Comparison of ENCODE assay signal across 15 cellular contexts in genomic region chr12:108017658-108018057, GRCh38.
DNase-seq lines count a peak whose midpoint lies in the region; ATAC-seq, FAIRE-seq and TF ChIP-seq lines count a peak whose summit lies in the region.
"Had no signal": no experiment of that assay in that cellular context is flagged by ENCODE, and none has a peak within 500 bp of the region (broad histone marks: within the 10 kb centered on the region; RNA-seq: fewer than 3 reads in every experiment).

No MANE protein-coding gene starts in this region.

- CTCF ChIA-PET in H1 (lab: Charles Lee; ENCODE audit: partially characterized antibody): interaction anchor here (0.9 to 2.8 kb wide), 4 partner anchors 25 to 47 kb away, joined by 3 to 15 read pairs (median 4); no protein-coding TSS in a partner anchor

- TF ChIP-seq EP300 in H1 (IDR thresholded peaks at IDR 0.05; ENCODE audit: borderline replicate concordance in 1 of 2, low read depth in 2 of 2, low read length in 2 of 2): no peak

- H3K14ac ChIP-seq in H1 (ENCODE audit: insufficient read length): no peak overlapping the region

- H2BK12ac ChIP-seq in H1 (ENCODE audit: low read depth, low read length): no peak overlapping the region

- peaks cover 0 to 3% of the 10 kb centered on the region in 2 experiments for H4K20me1 ChIP-seq in H1 (replicated peaks in 1 of 2; ENCODE audit: control insufficient read depth in 1 of 2, insufficient read depth in 2 of 2, low read length in 2 of 2)
- H4K20me1 ChIP-seq: BLaER1 had no signal

- H3K23me2 ChIP-seq in H1 (ENCODE audit: low read depth, low read length): peaks cover 7% of the 10 kb centered on the region; the same call in 1 of the 2 replicates

- 0 out of 2 replicates have a peak overlapping the region, but pooled peaks have one; percentile 52 for H2AFZ ChIP-seq in H1 (ENCODE audit: low read length)

- no peaks in the 10 kb centered on the region for H3K9me3 ChIP-seq in H1 (ENCODE audit: insufficient read depth in 2 of 2, low read depth in 1 of 2, low read length in 1 of 2)
- H3K9me3 ChIP-seq: BLaER1, Caco-2 had no signal

- no peak for FAIRE-seq in H1 (lab: Jason Lieb, UNC)
- FAIRE-seq: GM12892 had no signal

- no peak overlapping the region for H2BK120ac ChIP-seq in H1 (replicated peaks; ENCODE audit: low read depth, low read length)

- WGBS in H1 (ENCODE audit: extremely low coverage in 1 of 2, insufficient coverage in 1 of 2, insufficient read length in 1 of 2, insufficient replicate concordance in 2 of 2, low coverage in 1 of 2, low lambda C conversion rate in 2 of 2, missing lambda C conversion rate in 1 of 2), 2 experiments: 84% methylated on average over 2 of the region's 2 CpGs; no CpG with 5 or more reads in 1 of the 2 experiments

- H3K36me3 ChIP-seq in H1 (ENCODE audit: control insufficient read depth in 2 of 4, insufficient read depth in 4 of 4, low read length in 3 of 4): no peaks in the 10 kb centered on the region
- H3K36me3 ChIP-seq: BLaER1 had no signal

- H3K9ac ChIP-seq in H1 (replicated peaks in 1 of 4; ENCODE audit: extremely low read depth in 1 of 4, low read depth in 3 of 4, low read length in 3 of 4): no peak overlapping the region
- H3K9ac ChIP-seq: BLaER1 had no signal

- H3K79me2 ChIP-seq in H1 (ENCODE audit: control insufficient read depth in 1 of 2, insufficient read depth in 2 of 2, low read length in 2 of 2): no peaks in the 10 kb centered on the region

- no peak for TF ChIP-seq POLR2A in H1 (IDR thresholded peaks at IDR 0.05; ENCODE audit: control extremely low read depth in 1 of 2, low read depth in 2 of 2, low read length in 2 of 2)

- no peak overlapping the region for H4K8ac ChIP-seq in H1 (ENCODE audit: extremely low read depth, insufficient read depth, low read length)

- DNase-seq in DMS 273 (lab: John Stamatoyannopoulos, UW; ENCODE audit: unreplicated experiment) (peak; percentile 4), DMS 273 treated with DMSO at 0.1 percent for 48 hours (lab: John Stamatoyannopoulos, UW) (no peak), H1 (ENCODE audit: low read depth in 1 of 2, low spot score in 2 of 2) (no peak), medulla oblongata (ENCODE audit: extremely low spot score) (peak; percentile 7), HCEC 1CT (no peak), left lobe of liver (ENCODE audit: low spot score) (no peak)
- no peak for DNase-seq in activated CD8-positive, alpha-beta memory T cell treated with anti-CD3 and anti-CD28 coated beads for 24 hours
- DNase-seq: Caco-2; CD8-positive, alpha-beta memory T cell; GOT3; KG1 had no signal

- H2AK5ac ChIP-seq in H1 (ENCODE audit: low read depth, low read length): no peak overlapping the region

- H4K5ac ChIP-seq in H1 (ENCODE audit: insufficient read length, low read depth, low read length): no peak overlapping the region

- no peak overlapping the region for H3K4me2 ChIP-seq in H1 (ENCODE audit: insufficient read depth in 1 of 2, low read depth in 2 of 2, low read length in 2 of 2)
- H3K4me2 ChIP-seq: BLaER1 had no signal

- no peak overlapping the region for H3K27ac ChIP-seq in H1 (ENCODE audit: low read depth, low read length)
- H3K27ac ChIP-seq: 22Rv1, BLaER1 had no signal

- no peak overlapping the region for H4K91ac ChIP-seq in H1 (replicated peaks; ENCODE audit: insufficient read length, low read length)

- POLR2A ChIA-PET in H1 (lab: Charles Lee; ENCODE audit: partially characterized antibody): no interaction called here

- no peak for TF ChIP-seq CTCF in H1 (IDR thresholded peaks at IDR 0.05; ENCODE audit: control extremely low read depth in 1 of 3, insufficient read depth in 1 of 3, low read depth in 1 of 3, low read length in 3 of 3)

- H3K18ac ChIP-seq in H1 (ENCODE audit: extremely low read depth, low read length): no peak overlapping the region

- H3K4ac ChIP-seq in H1 (replicated peaks; ENCODE audit: insufficient read length, low read depth, low read length): no peak overlapping the region

- H3K56ac ChIP-seq in H1 (replicated peaks; ENCODE audit: insufficient read length, low read depth, low read length): no peak overlapping the region

- no peak overlapping the region for H2BK15ac ChIP-seq in H1 (ENCODE audit: low read length)

- no peaks in the 10 kb centered on the region for H3K4me1 ChIP-seq in H1 (replicated peaks in 1 of 4; ENCODE audit: control insufficient read depth in 3 of 4, insufficient read depth in 4 of 4, low read length in 3 of 4)
- H3K4me1 ChIP-seq: BLaER1 had no signal

- no peak overlapping the region for H3K23ac ChIP-seq in H1 (ENCODE audit: insufficient read length)

- ATAC-seq in HG02571 (IDR thresholded peaks at IDR 0.05; ENCODE audit: unreplicated experiment) (no peak), left lobe of liver (no peak)

- no peaks in the 10 kb centered on the region for H3K27me3 ChIP-seq in H1 (replicated peaks in 1 of 4; ENCODE audit: control insufficient read depth in 3 of 4, extremely low read depth in 1 of 4, insufficient read depth in 3 of 4, low read length in 3 of 4)
- H3K27me3 ChIP-seq: BLaER1 had no signal

- H3K4me3 ChIP-seq in H1 (ENCODE audit: extremely low read depth in 1 of 4, insufficient read depth in 2 of 4, low read depth in 3 of 4, low read length in 4 of 4): no peak overlapping the region
- H3K4me3 ChIP-seq: BLaER1 had no signal

- H3K79me1 ChIP-seq in H1 (ENCODE audit: low read depth, low read length): no peaks in the 10 kb centered on the region

- no peak for TF ChIP-seq RAD21 in H1 (IDR thresholded peaks at IDR 0.05 in 1 of 2, conservative IDR thresholded peaks at IDR 0.05 in 1 of 2; ENCODE audit: low read depth in 2 of 2, low read length in 2 of 2)

- H2BK20ac ChIP-seq in H1 (ENCODE audit: low read length): no peak overlapping the region

- H2BK5ac ChIP-seq in H1 (ENCODE audit: low read depth, low read length): no peak overlapping the region

TF ChIP-seq in H1, 55 proteins besides CTCF, POLR2A, EP300 and RAD21 (continues in another document):
- no peak for TF ChIP-seq SUZ12 (IDR thresholded peaks at IDR 0.05; ENCODE audit: low read length)
- no peak for TF ChIP-seq CHD1 (IDR thresholded peaks at IDR 0.05; ENCODE audit: low read depth, low read length)
- no peak for TF ChIP-seq CREB1 (IDR thresholded peaks at IDR 0.05)
- TF ChIP-seq HDAC6 (IDR thresholded peaks at IDR 0.05; ENCODE audit: low read depth, low read length): no peak
- no peak for TF ChIP-seq ASH2L (IDR thresholded peaks at IDR 0.05; ENCODE audit: low read length)

Comparison
In these comparisons a context has a peak if more than half of its experiments do, and no peak if none do; other contexts are left out.
1. DNase-seq: peak in DMS 273 (single experiment) and medulla oblongata (single experiment); none in DMS 273 treated with DMSO at 0.1 percent for 48 hours (single experiment), H1 (0 of 2), activated CD8-positive, alpha-beta memory T cell treated with anti-CD3 and anti-CD28 coated beads for 24 hours (single experiment), HCEC 1CT (single experiment) and left lobe of liver (single experiment).